ENCODE assay signal across 14 cellular contexts in genomic region chr19:1218751-1219567, GRCh38. TPM values are rescaled to one million over a fixed set of nuclear protein-coding genes. Genes with fewer than 3 reads are reported as not detected.
DNase-seq lines count a peak whose midpoint lies in the region; ATAC-seq, FAIRE-seq and TF ChIP-seq lines count a peak whose summit lies in the region.
"Had no signal": no experiment of that assay in that cellular context is flagged by ENCODE, and none has a peak within 500 bp of the region (broad histone marks: within the 10 kb centered on the region; RNA-seq: fewer than 3 reads in every experiment).

No MANE protein-coding gene starts in this region.

- H2AK5ac ChIP-seq in H1 (ENCODE audit: low read depth, low read length) = no peak overlapping the region

- peaks cover 13% of the 10 kb centered on the region for H3K79me1 ChIP-seq in H1 (ENCODE audit: low read depth, low read length)

- no peak overlapping the region for H3K4ac ChIP-seq in H1 (replicated peaks; ENCODE audit: insufficient read length, low read depth, low read length)

- FAIRE-seq in H1 (lab: Jason Lieb, UNC) = no peak

- no peak overlapping the region for H3K14ac ChIP-seq in H1 (ENCODE audit: insufficient read length)

- DNase-seq in RWPE1 (ENCODE audit: low spot score) = no peak
- no peak for DNase-seq in H1 (ENCODE audit: low read depth in 1 of 2, low spot score in 2 of 2)
- no peak for DNase-seq in testis
- no peak for DNase-seq in T-helper 17 cell
- DNase-seq in superior temporal gyrus (ENCODE audit: extremely low spot score) = no peak
- no peak for DNase-seq in NCI-H2081 (lab: John Stamatoyannopoulos, UW)
- no peak for DNase-seq in activated CD4-positive, alpha-beta T cell treated with anti-CD3 and anti-CD28 coated beads for 1 hour
- DNase-seq: activated CD8-positive, alpha-beta T cell treated with anti-CD3 and anti-CD28 coated beads, Interleukin-2, amount 10 ng/mL, durations not matched to agents 7 days and 5 days; COR-L47; mammary epithelial cell; NCI-H1436 had no signal

- H3K4me1 Mint-ChIP-seq in T-helper 17 cell = peaks cover 4% of the 10 kb centered on the region

- TF ChIP-seq CTCF in RWPE1 (conservative IDR thresholded peaks at IDR 0.05; ENCODE audit: low read depth) = no peak
- no peak for TF ChIP-seq CTCF in H1 (IDR thresholded peaks at IDR 0.05; ENCODE audit: control extremely low read depth in 1 of 3, insufficient read depth in 1 of 3, low read depth in 1 of 3, low read length in 3 of 3)
- no peak for TF ChIP-seq CTCF in testis (IDR thresholded peaks at IDR 0.05)

- H3K36me3 ChIP-seq in H1 (ENCODE audit: control insufficient read depth in 2 of 4, insufficient read depth in 4 of 4, low read length in 3 of 4) (peaks cover 0 to 30% (median 0%) of the 10 kb centered on the region in 4 experiments; a peak in 3 of 8 replicates), mucosa of rectum (ENCODE audit: control insufficient read depth in 2 of 2, insufficient read depth in 2 of 2, low read length in 2 of 2) (peaks cover 12 to 24% of the 10 kb centered on the region in 2 donors), testis (ENCODE audit: low read depth, missing control alignments) (no peaks in the 10 kb centered on the region)

- 93% methylated on average over 27 of the region's 37 CpGs; no CpG with 5 or more reads in 1 of the 2 experiments for WGBS in H1 (ENCODE audit: extremely low coverage in 1 of 2, insufficient coverage in 1 of 2, insufficient read length in 1 of 2, insufficient replicate concordance in 2 of 2, low coverage in 1 of 2, low lambda C conversion rate in 2 of 2, missing lambda C conversion rate in 1 of 2), 2 experiments
- 77 to 88% methylated on average over 12 to 32 of the region's 37 CpGs for WGBS in testis, 2 donors

- H2AFZ ChIP-seq in H1 (ENCODE audit: low read length) = no peak overlapping the region

- no peak overlapping the region for H2BK120ac ChIP-seq in H1 (replicated peaks; ENCODE audit: low read depth, low read length)

- H3K4me3 ChIP-seq in H1 (ENCODE audit: extremely low read depth in 1 of 4, insufficient read depth in 2 of 4, low read depth in 3 of 4, low read length in 4 of 4) (no peak overlapping the region), mucosa of rectum (ENCODE audit: low read length in 2 of 2) (no peak overlapping the region), testis (no peak overlapping the region)
- H3K4me3 ChIP-seq: HAP-1 had no signal

- POLR2A ChIA-PET in RWPE1 (lab: Yijun Ruan, JAX; ENCODE audit: low non-redundant PET) (no interaction called here), H1 (lab: Charles Lee; ENCODE audit: partially characterized antibody) (interaction anchor here (1.0 to 2.5 kb wide), 4 partner anchors 9 to 200 kb away, joined by 3 to 9 read pairs (median 4); no protein-coding TSS in a partner anchor)

- peaks cover 36 to 43% of the 10 kb centered on the region in 2 experiments for H4K20me1 ChIP-seq in H1 (replicated peaks in 1 of 2; ENCODE audit: control insufficient read depth in 1 of 2, insufficient read depth in 2 of 2, low read length in 2 of 2)

- no peaks in the 10 kb centered on the region for H3K36me3 Mint-ChIP-seq in T-helper 17 cell (ENCODE audit: low read depth)
- H3K36me3 Mint-ChIP-seq: natural killer cell treated with Interleukin-12 subunit alpha and Interleukin-12 subunit beta and Interleukin-15 and Interleukin-18, amount 100 ng/mL, for 72 hours had no signal

- TF ChIP-seq RAD21 in H1 (IDR thresholded peaks at IDR 0.05 in 1 of 2, conservative IDR thresholded peaks at IDR 0.05 in 1 of 2; ENCODE audit: low read depth in 2 of 2, low read length in 2 of 2) = no peak

- no peak overlapping the region for H3K4me2 ChIP-seq in H1 (ENCODE audit: insufficient read depth in 1 of 2, low read depth in 2 of 2, low read length in 2 of 2)

- no peak overlapping the region for H2BK15ac ChIP-seq in H1 (ENCODE audit: low read length)

- no peak overlapping the region for H3K23ac ChIP-seq in H1 (ENCODE audit: insufficient read length)

- no peaks in the 10 kb centered on the region for H3K27me3 ChIP-seq in H1 (replicated peaks in 1 of 4; ENCODE audit: control insufficient read depth in 3 of 4, extremely low read depth in 1 of 4, insufficient read depth in 3 of 4, low read length in 3 of 4)
- no peaks in the 10 kb centered on the region for H3K27me3 ChIP-seq in mucosa of rectum (ENCODE audit: control insufficient read depth in 2 of 2, insufficient read depth in 2 of 2, low read length in 2 of 2)
- no peaks in the 10 kb centered on the region for H3K27me3 ChIP-seq in testis

- intact Hi-C loops in testis (cut with DNase I; ENCODE audit: low total_unique reads) = no loop called here

- H4K91ac ChIP-seq in H1 (replicated peaks; ENCODE audit: insufficient read length, low read length) = no peak overlapping the region

- no peak overlapping the region for H3K9ac ChIP-seq in H1 (replicated peaks in 1 of 4; ENCODE audit: extremely low read depth in 1 of 4, low read depth in 3 of 4, low read length in 3 of 4)
- H3K9ac ChIP-seq in mucosa of rectum (ENCODE audit: low read depth in 1 of 2, low read length in 2 of 2) = no peak overlapping the region

- ATAC-seq in T-helper 17 cell = no peak
- ATAC-seq: activated CD8-positive, alpha-beta T cell treated with anti-CD3 and anti-CD28 coated beads, Interleukin-2, amount 10 ng/mL, durations not matched to agents 7 days and 5 days; natural killer cell treated with Interleukin-12 subunit alpha and Interleukin-12 subunit beta and Interleukin-15 and Interleukin-18, amount 100 ng/mL, for 72 hours had no signal

- H3K9me3 ChIP-seq in H1 (ENCODE audit: insufficient read depth in 2 of 2, low read depth in 1 of 2, low read length in 1 of 2) (no peaks in the 10 kb centered on the region), mucosa of rectum (ENCODE audit: control insufficient read depth in 2 of 2, low read length in 2 of 2) (no peaks in the 10 kb centered on the region), testis (no peaks in the 10 kb centered on the region), T-helper 17 cell (ENCODE audit: control insufficient read depth, low read length, poor library complexity, severe bottlenecking) (no peaks in the 10 kb centered on the region)
- H3K9me3 ChIP-seq: HAP-1 had no signal

- H3K56ac ChIP-seq in H1 (replicated peaks; ENCODE audit: insufficient read length, low read depth, low read length) = no peak overlapping the region

- peak overlapping the region; percentile 80 for H4K8ac ChIP-seq in H1 (ENCODE audit: extremely low read depth, insufficient read depth, low read length)

- H3K27ac ChIP-seq in RWPE1 = peak overlapping the region; percentile 98
- no peak overlapping the region for H3K27ac ChIP-seq in H1 (ENCODE audit: low read depth, low read length)
- peak overlapping the region; percentile 41 to 68 for H3K27ac ChIP-seq in mucosa of rectum (ENCODE audit: low read depth in 2 of 2, low read length in 2 of 2)
- H3K27ac ChIP-seq in testis = peak overlapping the region; percentile 68 to 73

- H2BK20ac ChIP-seq in H1 (ENCODE audit: low read length) = no peak overlapping the region

- TF ChIP-seq POLR2A in H1 (IDR thresholded peaks at IDR 0.05; ENCODE audit: control extremely low read depth in 1 of 2, low read depth in 2 of 2, low read length in 2 of 2) (no peak), testis (IDR thresholded peaks at IDR 0.05) (no peak)

- H3K23me2 ChIP-seq in H1 (ENCODE audit: low read depth, low read length) = no peaks in the 10 kb centered on the region

- H3K4me1 ChIP-seq in H1 (replicated peaks in 1 of 4; ENCODE audit: control insufficient read depth in 3 of 4, insufficient read depth in 4 of 4, low read length in 3 of 4) = peaks cover 0 to 5% (median 2%) of the 10 kb centered on the region in 4 experiments; a peak in 4 of 7 replicates
- H3K4me1 ChIP-seq in mucosa of rectum (ENCODE audit: control insufficient read depth in 2 of 2, insufficient read depth in 2 of 2, low read length in 2 of 2) = peaks cover 15 to 16% of the 10 kb centered on the region in 2 donors
- peaks cover 52% of the 10 kb centered on the region for H3K4me1 ChIP-seq in testis
- H3K4me1 ChIP-seq: HAP-1 had no signal

- H3K27ac Mint-ChIP-seq in T-helper 17 cell = no peak overlapping the region
- H3K27ac Mint-ChIP-seq: activated CD8-positive, alpha-beta T cell treated with anti-CD3 and anti-CD28 coated beads, Interleukin-2, amount 10 ng/mL, durations not matched to agents 7 days and 5 days; natural killer cell treated with Interleukin-12 subunit alpha and Interleukin-12 subunit beta and Interleukin-15 and Interleukin-18, amount 100 ng/mL, for 72 hours had no signal

- H3K27me3 Mint-ChIP-seq in T-helper 17 cell = no peaks in the 10 kb centered on the region
- H3K27me3 Mint-ChIP-seq: natural killer cell treated with Interleukin-12 subunit alpha and Interleukin-12 subunit beta and Interleukin-15 and Interleukin-18, amount 100 ng/mL, for 72 hours had no signal

- CTCF ChIA-PET in RWPE1 (lab: Yijun Ruan, JAX) (interaction anchor here (0.6 kb wide), 3 partner anchors 49 to 282 kb away, joined by 3 to 6 read pairs (median 3); no protein-coding TSS in a partner anchor), H1 (lab: Charles Lee; ENCODE audit: partially characterized antibody) (interaction anchor here (0.6 to 9.0 kb wide), 16 partner anchors 7 to 310 kb away, joined by 3 to 56 read pairs (median 6); partner anchors contain the start of genes ATP5F1D and CBARP)

- TF ChIP-seq EP300 in H1 (IDR thresholded peaks at IDR 0.05; ENCODE audit: borderline replicate concordance in 1 of 2, low read depth in 2 of 2, low read length in 2 of 2) = no peak

- H3K4me3 Mint-ChIP-seq in T-helper 17 cell = no peak overlapping the region
- H3K4me3 Mint-ChIP-seq: activated CD8-positive, alpha-beta T cell treated with anti-CD3 and anti-CD28 coated beads, Interleukin-2, amount 10 ng/mL, durations not matched to agents 7 days and 5 days; natural killer cell treated with Interleukin-12 subunit alpha and Interleukin-12 subunit beta and Interleukin-15 and Interleukin-18, amount 100 ng/mL, for 72 hours had no signal

- no peak overlapping the region for H3K18ac ChIP-seq in H1 (ENCODE audit: extremely low read depth, low read length)

- H2BK5ac ChIP-seq in H1 (ENCODE audit: low read depth, low read length) = no peak overlapping the region

- H3K79me2 ChIP-seq in H1 (ENCODE audit: control insufficient read depth in 1 of 2, insufficient read depth in 2 of 2, low read length in 2 of 2) = peaks cover 3 to 45% of the 10 kb centered on the region in 2 experiments; a peak in 3 of 4 replicates

- H2BK12ac ChIP-seq in H1 (ENCODE audit: low read depth, low read length) = no peak overlapping the region

- no peak overlapping the region for H4K5ac ChIP-seq in H1 (ENCODE audit: insufficient read length, low read depth, low read length)

RNA-seq across cellular contexts. Expression of gene STK11, which starts 13.4 kb away (rescaled TPM):
- total RNA-seq in H1 (2021; fragmentation: NEBNext Ultra II Directional; extraction: Animal tissue kit (Norgen Biotek cat#: 25700)) = 70.7 and 75.2 TPM in 2 replicates
- 45.3 and 71.0 TPM in 2 replicates for polyA plus RNA-seq in H1 (2011; rRNA removed)
- polyA plus RNA-seq in H1 (2011; cell fraction: cytosol; rRNA removed) = 71.1 TPM
- polyA plus RNA-seq in H1 (2011; cell fraction: nucleus; rRNA removed) = 143 TPM
- 58.3 to 76.3 TPM (median 64.8 TPM) in 4 replicates for polyA plus RNA-seq in H1 (2012, experiment 1 of 2)
- polyA plus RNA-seq in H1 (2012, experiment 2 of 2) = 55.4 TPM
- polyA plus RNA-seq in H1 (2013, experiment 1 of 2) = 44.0 TPM
- 41.8 TPM for polyA plus RNA-seq in H1 (2013, experiment 2 of 2)
- polyA minus RNA-seq in H1 (2011; rRNA and poly(A)+ RNA removed) = 22.4 and 26.9 TPM in 2 replicates
- polyA minus RNA-seq in H1 (2011; cell fraction: cytosol; rRNA and poly(A)+ RNA removed) = 44.5 TPM
- 46.0 TPM for polyA minus RNA-seq in H1 (2011; cell fraction: nucleus; rRNA and poly(A)+ RNA removed)
- 100 to 1,000 TPM; 194 to 209 TPM for total RNA-seq in testis
- 197 TPM for polyA plus RNA-seq in testis (ENCODE audit: insufficient read depth, low read depth, low replicate concordance)
- total RNA-seq in T-helper 17 cell = 10 to 100 TPM; 70.0 to 70.4 TPM

RNA-seq across cellular contexts. Expression of gene CBARP, which starts 18.8 kb away (rescaled TPM):
- total RNA-seq in H1 (2021; fragmentation: NEBNext Ultra II Directional; extraction: Animal tissue kit (Norgen Biotek cat#: 25700)) = 14.7 and 18.0 TPM in 2 replicates
- polyA plus RNA-seq in H1 (2011; rRNA removed) = 4.9 and 11.6 TPM in 2 replicates
- 7.4 TPM for polyA plus RNA-seq in H1 (2011; cell fraction: cytosol; rRNA removed)
- polyA plus RNA-seq in H1 (2011; cell fraction: nucleus; rRNA removed) = 39.9 TPM
- 4.2 to 12.2 TPM (median 10.1 TPM) in 4 replicates for polyA plus RNA-seq in H1 (2012, experiment 1 of 2)
- 3.2 TPM for polyA plus RNA-seq in H1 (2012, experiment 2 of 2)
- polyA plus RNA-seq in H1 (2013, experiment 1 of 2) = 11.0 TPM
- 9.9 TPM for polyA plus RNA-seq in H1 (2013, experiment 2 of 2)
- polyA minus RNA-seq in H1 (2011; rRNA and poly(A)+ RNA removed) = 2.0 and 2.2 TPM in 2 replicates
- 8.2 TPM for polyA minus RNA-seq in H1 (2011; cell fraction: cytosol; rRNA and poly(A)+ RNA removed)
- 11.6 TPM for polyA minus RNA-seq in H1 (2011; cell fraction: nucleus; rRNA and poly(A)+ RNA removed)
- 1 to 10 TPM; 5.2 to 6.6 TPM for total RNA-seq in testis
- 1.5 TPM for polyA plus RNA-seq in testis (ENCODE audit: insufficient read depth, low read depth, low replicate concordance)
- not detected for total RNA-seq in T-helper 17 cell

RNA-seq across cellular contexts. Expression of gene ATP5F1D, which starts 22.6 kb away (rescaled TPM):
- 174 and 182 TPM in 2 replicates for total RNA-seq in H1 (2021; fragmentation: NEBNext Ultra II Directional; extraction: Animal tissue kit (Norgen Biotek cat#: 25700))
- polyA plus RNA-seq in H1 (2011; rRNA removed) (249 and 338 TPM in 2 replicates), testis (ENCODE audit: insufficient read depth, low read depth, low replicate concordance) (94.5 TPM)
- polyA plus RNA-seq in H1 (2011; cell fraction: cytosol; rRNA removed) = 142 TPM
- polyA plus RNA-seq in H1 (2011; cell fraction: nucleus; rRNA removed) = 120 TPM
- 87.3 to 189 TPM (median 180 TPM) in 4 replicates for polyA plus RNA-seq in H1 (2012, experiment 1 of 2)
- 328 TPM for polyA plus RNA-seq in H1 (2012, experiment 2 of 2)
- polyA plus RNA-seq in H1 (2013, experiment 1 of 2) = 148 TPM
- polyA plus RNA-seq in H1 (2013, experiment 2 of 2) = 145 TPM
- 13.4 and 18.6 TPM in 2 replicates for polyA minus RNA-seq in H1 (2011; rRNA and poly(A)+ RNA removed)
- 118 TPM for polyA minus RNA-seq in H1 (2011; cell fraction: cytosol; rRNA and poly(A)+ RNA removed)
- polyA minus RNA-seq in H1 (2011; cell fraction: nucleus; rRNA and poly(A)+ RNA removed) = 40.2 TPM
- total RNA-seq in testis (100 to 1,000 TPM; 104 to 166 TPM), T-helper 17 cell (100 to 1,000 TPM; 104 to 115 TPM)

RNA-seq across cellular contexts. Expression of gene MIDN, which starts 29.4 kb away (rescaled TPM):
- total RNA-seq in H1 (2021; fragmentation: NEBNext Ultra II Directional; extraction: Animal tissue kit (Norgen Biotek cat#: 25700)) = 159 and 166 TPM in 2 replicates
- polyA plus RNA-seq in H1 (2011; rRNA removed) = 39.8 and 86.0 TPM in 2 replicates
- 38.5 TPM for polyA plus RNA-seq in H1 (2011; cell fraction: cytosol; rRNA removed)
- 85.2 TPM for polyA plus RNA-seq in H1 (2011; cell fraction: nucleus; rRNA removed)
- 58.2 to 110 TPM (median 92.2 TPM) in 4 replicates for polyA plus RNA-seq in H1 (2012, experiment 1 of 2)
- polyA plus RNA-seq in H1 (2012, experiment 2 of 2) = 90.5 TPM
- polyA plus RNA-seq in H1 (2013, experiment 1 of 2) = 95.6 TPM
- 90.3 TPM for polyA plus RNA-seq in H1 (2013, experiment 2 of 2)
- polyA minus RNA-seq in H1 (2011; rRNA and poly(A)+ RNA removed) = 10.3 and 14.3 TPM in 2 replicates
- polyA minus RNA-seq in H1 (2011; cell fraction: cytosol; rRNA and poly(A)+ RNA removed) = 86.0 TPM
- polyA minus RNA-seq in H1 (2011; cell fraction: nucleus; rRNA and poly(A)+ RNA removed) = 55.2 TPM
- 10 to 100 TPM; 38.2 to 42.4 TPM for total RNA-seq in testis
- polyA plus RNA-seq in testis (ENCODE audit: insufficient read depth, low read depth, low replicate concordance) = 30.3 TPM
- total RNA-seq in T-helper 17 cell = 100 to 1,000 TPM in 1 of 2 donors, 10 to 100 TPM in 1; 87.1 to 113 TPM

RNA-seq across cellular contexts. Expression of gene SBNO2, which starts 44.9 kb away (rescaled TPM):
- total RNA-seq in H1 (2021; fragmentation: NEBNext Ultra II Directional; extraction: Animal tissue kit (Norgen Biotek cat#: 25700)) = 31.4 and 37.4 TPM in 2 replicates
- polyA plus RNA-seq in H1 (2011; rRNA removed) (12.2 and 21.3 TPM in 2 replicates), testis (ENCODE audit: insufficient read depth, low read depth, low replicate concordance) (34.3 TPM)
- polyA plus RNA-seq in H1 (2011; cell fraction: cytosol; rRNA removed) = 12.8 TPM
- polyA plus RNA-seq in H1 (2011; cell fraction: nucleus; rRNA removed) = 67.3 TPM
- polyA plus RNA-seq in H1 (2012, experiment 1 of 2) = 21.4 to 33.6 TPM (median 24.5 TPM) in 4 replicates
- 13.6 TPM for polyA plus RNA-seq in H1 (2012, experiment 2 of 2)
- polyA plus RNA-seq in H1 (2013, experiment 1 of 2) = 16.0 TPM
- 14.4 TPM for polyA plus RNA-seq in H1 (2013, experiment 2 of 2)
- 10.0 and 10.6 TPM in 2 replicates for polyA minus RNA-seq in H1 (2011; rRNA and poly(A)+ RNA removed)
- polyA minus RNA-seq in H1 (2011; cell fraction: cytosol; rRNA and poly(A)+ RNA removed) = 23.1 TPM
- 23.4 TPM for polyA minus RNA-seq in H1 (2011; cell fraction: nucleus; rRNA and poly(A)+ RNA removed)
- total RNA-seq in testis (10 to 100 TPM; 58.9 to 65.0 TPM), T-helper 17 cell (100 to 1,000 TPM in 1 of 2 donors, 10 to 100 TPM in 1; 85.4 to 106 TPM)

Comparison
In these comparisons a context has a peak if more than half of its experiments do, and no peak if none do; other contexts are left out.
1. RNA of gene CBARP, which starts 18.8 kb away (total RNA-seq): 14.7 to 18.0 TPM in H1 and 5.2 to 6.6 TPM in testis; not detected in T-helper 17 cell; every median in the first group is over 4 times any median in the second.